Comparison of ENCODE assay signal across 16 cellular contexts in the genomic region with DNA sequence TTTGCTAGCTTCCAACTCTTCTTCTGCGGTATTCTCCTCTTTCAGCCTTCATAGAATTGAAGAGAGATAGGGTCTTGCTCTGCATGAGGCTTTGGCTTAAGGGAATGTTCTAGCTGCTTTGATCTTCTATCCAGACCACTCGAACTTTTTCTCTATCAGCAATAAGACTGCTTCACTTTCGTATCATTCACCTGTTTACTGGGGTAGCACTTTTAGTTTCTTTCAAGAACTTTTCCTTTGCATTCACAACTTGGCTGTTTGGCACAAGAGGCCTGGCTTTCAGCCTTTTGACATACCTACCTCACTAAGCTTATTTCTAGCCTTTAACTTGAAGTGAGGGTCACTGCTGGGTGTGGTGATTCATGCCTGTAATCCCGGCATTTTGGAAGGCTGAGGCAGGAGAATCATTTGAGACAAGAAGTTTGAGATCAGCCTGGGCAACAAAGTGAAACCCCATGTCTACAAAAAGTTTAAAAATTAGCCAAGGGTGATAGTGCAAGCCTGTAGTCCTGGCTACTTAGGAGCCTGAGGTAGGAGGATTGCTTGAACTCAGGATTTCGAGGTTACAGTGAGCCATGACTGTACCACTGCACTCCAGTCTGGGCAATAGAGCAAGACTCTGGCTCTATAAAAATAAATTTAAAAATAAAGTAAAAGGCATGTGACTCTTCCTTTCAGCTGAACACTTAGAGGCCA. TPM values are rescaled to one million over a fixed set of nuclear protein-coding genes. Genes with fewer than 3 reads are reported as not detected.
DNase-seq lines count a peak whose midpoint lies in the region; ATAC-seq, FAIRE-seq and TF ChIP-seq lines count a peak whose summit lies in the region.
"Had no signal": no experiment of that assay in that cellular context is flagged by ENCODE, and none has a peak within 500 bp of the region (broad histone marks: within the 10 kb centered on the region; RNA-seq: fewer than 3 reads in every experiment).

No MANE protein-coding gene starts in this region.

- H2AFZ ChIP-seq in HepG2 (ENCODE audit: low read length), result no peak overlapping the region

- H3K27me3 Mint-ChIP-seq in activated CD4-positive, alpha-beta T cell treated with anti-CD3 and anti-CD28 coated beads, Interleukin-2, amount 10 ng/mL, durations not matched to agents 24 days and 14 days, result peaks cover 2% of the 10 kb centered on the region

- TF ChIP-seq RAD21 in HepG2 (CRISPR knock-in tag; IDR thresholded peaks at IDR 0.05), result no peak

- in situ Hi-C loops in HepG2 (cut with HindIII; ENCODE audit: extremely low pct_ligation_motif_present, low pct_unique_long_range_greater_than_20kb), result loop anchor here (5.0 to 10.0 kb wide), 2 partner anchors 85 to 597 kb away; no protein-coding TSS in a partner anchor

- no peak overlapping the region for H3K27ac Mint-ChIP-seq in activated CD4-positive, alpha-beta T cell treated with anti-CD3 and anti-CD28 coated beads, Interleukin-2, amount 10 ng/mL, durations not matched to agents 24 days and 14 days
- H3K27ac Mint-ChIP-seq: CD14-positive monocyte; CD8-positive, alpha-beta memory T cell had no signal

- no peak overlapping the region for H3K27ac ChIP-seq in HepG2 (ENCODE audit: extremely low read length, insufficient read depth, low read length)

- intact Hi-C loops in HepG2 (cut with micrococcal nuclease; ENCODE audit: unreplicated experiment), result loop anchor here (1.0 kb wide), 1 partner anchor 598 kb away; no protein-coding TSS in a partner anchor
- intact Hi-C loops in activated CD4-positive, alpha-beta T cell treated with anti-CD3 and anti-CD28 coated beads, Interleukin-2, amount 10 ng/mL, durations not matched to agents 24 days and 14 days (cut with micrococcal nuclease), result loop anchor here (2.0 kb wide), 2 partner anchors 51 to 599 kb away; no protein-coding TSS in a partner anchor

- no peaks in the 10 kb centered on the region for H3K4me1 ChIP-seq in HepG2 (ENCODE audit: insufficient read depth, low read length)
- H3K4me1 ChIP-seq: HAP-1 had no signal

- POLR2A ChIA-PET in HepG2 (lab: Yijun Ruan, JAX), result no interaction called here

- no peak overlapping the region for H3K9ac ChIP-seq in HepG2 (ENCODE audit: insufficient read depth, low read depth, low read length)

- H3K4me3 ChIP-seq in HepG2 (replicated peaks in 1 of 3; ENCODE audit: insufficient read depth in 1 of 3, low read depth in 2 of 3, low read length in 3 of 3), result no peak overlapping the region
- H3K4me3 ChIP-seq: HAP-1 had no signal

- 27% methylated on average over 5 of the region's 5 CpGs for WGBS in HepG2 (ENCODE audit: low lambda C conversion rate)

- no peak for TF ChIP-seq EP300 in HepG2 (IDR thresholded peaks at IDR 0.05; ENCODE audit: low read depth in 2 of 2, low read length in 2 of 2)
- TF ChIP-seq EP300 in HepG2 (CRISPR knock-in tag; IDR thresholded peaks at IDR 0.05; ENCODE audit: borderline replicate concordance), result no peak

- no peak overlapping the region for H3K4me2 ChIP-seq in HepG2 (ENCODE audit: low read depth, low read length)

- 0 out of 5 replicates have a peak, but pooled peaks cover 0 to 6% of the 10 kb centered on the region in 2 experiments for H3K27me3 ChIP-seq in HepG2 (ENCODE audit: control insufficient read depth in 1 of 2, insufficient read depth in 2 of 2, low read length in 2 of 2)

- DNase-seq in RCC 7860 (ENCODE audit: low spot score) (no peak), HepG2 (ENCODE audit: low spot score) (no peak), Ammon's horn (ENCODE audit: low spot score) (no peak)
- no peak for DNase-seq in activated CD4-positive, alpha-beta T cell treated with anti-CD3 and anti-CD28 coated beads, Interleukin-2, amount 10 ng/mL, durations not matched to agents 24 days and 14 days
- no peak for DNase-seq in activated CD4-positive, alpha-beta T cell treated with anti-CD3 and anti-CD28 coated beads for 4 hours
- DNase-seq: CD8-positive, alpha-beta memory T cell; DMS53; GF-D8 had no signal

- FAIRE-seq in RCC 7860 (lab: Jason Lieb, UNC), result peak; percentile 38
- FAIRE-seq in HepG2 (lab: Jason Lieb, UNC), result no peak
- FAIRE-seq: H1 had no signal

- H4K20me1 ChIP-seq in HepG2 (ENCODE audit: insufficient read depth, low read length), result no peaks in the 10 kb centered on the region

- no peaks in the 10 kb centered on the region for H3K36me3 Mint-ChIP-seq in activated CD4-positive, alpha-beta T cell treated with anti-CD3 and anti-CD28 coated beads, Interleukin-2, amount 10 ng/mL, durations not matched to agents 24 days and 14 days (ENCODE audit: low read depth)
- H3K36me3 Mint-ChIP-seq: CD14-positive monocyte; CD8-positive, alpha-beta memory T cell had no signal

- CTCF ChIA-PET in HepG2 (lab: Yijun Ruan, JAX; ENCODE audit: low intra/inter-chr PET ratio, low total read pairs), result interaction anchor here (1.5 to 1.9 kb wide), 2 partner anchors 85 to 598 kb away, joined by 10 to 15 read pairs; no protein-coding TSS in a partner anchor

- H3K79me2 ChIP-seq in HepG2 (ENCODE audit: insufficient read depth, low read length), result no peaks in the 10 kb centered on the region

- no TSS peak for BruUV-seq in HepG2 (replicated peaks; lab: Mats Ljungman, UMichigan)

- no peaks in the 10 kb centered on the region for H3K9me3 Mint-ChIP-seq in activated CD4-positive, alpha-beta T cell treated with anti-CD3 and anti-CD28 coated beads, Interleukin-2, amount 10 ng/mL, durations not matched to agents 24 days and 14 days
- H3K9me3 Mint-ChIP-seq: CD8-positive, alpha-beta memory T cell had no signal

- no peak for TF ChIP-seq POLR2A in HepG2 (IDR thresholded peaks at IDR 0.05; ENCODE audit: insufficient read depth in 1 of 2, low read depth in 2 of 2, low read length in 2 of 2)

- no peak for TF ChIP-seq CTCF in HepG2 (CRISPR knock-in tag; IDR thresholded peaks at IDR 0.05)

- H3K9me3 ChIP-seq in HepG2 (ENCODE audit: low read length), result no peaks in the 10 kb centered on the region
- H3K9me3 ChIP-seq: HAP-1 had no signal

- H3K4me3 Mint-ChIP-seq in activated CD4-positive, alpha-beta T cell treated with anti-CD3 and anti-CD28 coated beads, Interleukin-2, amount 10 ng/mL, durations not matched to agents 24 days and 14 days, result no peak overlapping the region
- H3K4me3 Mint-ChIP-seq: CD14-positive monocyte; CD8-positive, alpha-beta memory T cell had no signal

- ATAC-seq in GM19324 (IDR thresholded peaks at IDR 0.05; ENCODE audit: low FRiP score, unreplicated experiment), result peak; percentile 67
- ATAC-seq in HepG2, result peak; percentile 39; the same call in 1 of the 3 replicates
- ATAC-seq in GM21381 (IDR thresholded peaks at IDR 0.05; ENCODE audit: unreplicated experiment), result no peak

- H3K36me3 ChIP-seq in HepG2 (replicated peaks in 1 of 2; ENCODE audit: control insufficient read depth in 1 of 2, insufficient read depth in 2 of 2, low read length in 2 of 2), result no peaks in the 10 kb centered on the region
- H3K36me3 ChIP-seq: HAP-1 had no signal

- no peaks in the 10 kb centered on the region for H3K4me1 Mint-ChIP-seq in activated CD4-positive, alpha-beta T cell treated with anti-CD3 and anti-CD28 coated beads, Interleukin-2, amount 10 ng/mL, durations not matched to agents 24 days and 14 days
- H3K4me1 Mint-ChIP-seq: CD14-positive monocyte; CD8-positive, alpha-beta memory T cell had no signal

TF ChIP-seq in HepG2, 621 proteins besides CTCF, POLR2A, EP300 and RAD21 (continues in another document):
- TF ChIP-seq RARG (CRISPR knock-in tag; IDR thresholded peaks at IDR 0.05; ENCODE audit: low read depth) (no peak), NCOR1 (IDR thresholded peaks at IDR 0.05; ENCODE audit: borderline replicate concordance, low read length) (no peak), TARDBP (CRISPR knock-in tag; IDR thresholded peaks at IDR 0.05) (no peak)
- TF ChIP-seq, protein P1, sequence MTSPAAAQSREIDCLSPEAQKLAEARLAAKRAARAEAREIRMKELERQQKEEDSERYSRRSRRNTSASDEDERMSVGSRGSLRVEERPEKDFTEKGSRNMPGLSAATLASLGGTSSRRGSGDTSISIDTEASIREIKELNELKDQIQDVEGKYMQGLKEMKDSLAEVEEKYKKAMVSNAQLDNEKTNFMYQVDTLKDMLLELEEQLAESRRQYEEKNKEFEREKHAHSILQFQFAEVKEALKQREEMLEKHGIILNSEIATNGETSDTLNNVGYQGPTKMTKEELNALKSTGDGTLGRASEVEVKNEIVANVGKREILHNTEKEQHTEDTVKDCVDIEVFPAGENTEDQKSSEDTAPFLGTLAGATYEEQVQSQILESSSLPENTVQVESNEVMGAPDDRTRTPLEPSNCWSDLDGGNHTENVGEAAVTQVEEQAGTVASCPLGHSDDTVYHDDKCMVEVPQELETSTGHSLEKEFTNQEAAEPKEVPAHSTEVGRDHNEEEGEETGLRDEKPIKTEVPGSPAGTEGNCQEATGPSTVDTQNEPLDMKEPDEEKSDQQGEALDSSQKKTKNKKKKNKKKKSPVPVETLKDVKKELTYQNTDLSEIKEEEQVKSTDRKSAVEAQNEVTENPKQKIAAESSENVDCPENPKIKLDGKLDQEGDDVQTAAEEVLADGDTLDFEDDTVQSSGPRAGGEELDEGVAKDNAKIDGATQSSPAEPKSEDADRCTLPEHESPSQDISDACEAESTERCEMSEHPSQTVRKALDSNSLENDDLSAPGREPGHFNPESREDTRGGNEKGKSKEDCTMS (CRISPR knock-in tag; conservative IDR thresholded peaks at IDR 0.05), result no peak

RNA-seq across cellular contexts. Expression of a gene that starts 47.1 kb away (rescaled TPM):
- total RNA-seq in HepG2 (2016; rRNA removed; fragmentation: Illumina TruSeq; extraction: Trizol), result not detected in 2 replicates
- not detected in 2 replicates for total RNA-seq in HepG2 (2016; cell fraction: cytosol; rRNA removed; fragmentation: Illumina TruSeq; extraction: Trizol; ENCODE audit: low read depth)
- total RNA-seq in HepG2 (2016; cell fraction: insoluble cytoplasmic fraction; rRNA removed; fragmentation: Illumina TruSeq; extraction: Trizol), result not detected in 2 replicates
- not detected in 2 replicates for total RNA-seq in HepG2 (2016; cell fraction: membrane; rRNA removed; fragmentation: Illumina TruSeq; extraction: Trizol)
- not detected in 2 replicates for total RNA-seq in HepG2 (2016; cell fraction: nucleus; rRNA removed; fragmentation: Illumina TruSeq; extraction: Trizol)
- polyA plus RNA-seq in HepG2 (2011; rRNA removed), result not detected in 2 replicates
- not detected in 2 replicates for polyA plus RNA-seq in HepG2 (2011; cell fraction: cytosol; rRNA removed)
- polyA plus RNA-seq in HepG2 (2011; cell fraction: nucleus; rRNA removed), result not detected in 2 replicates
- polyA plus RNA-seq in HepG2 (2012), result not detected in 2 replicates
- polyA plus RNA-seq in HepG2 (2016; cell fraction: cytosol; fragmentation: Illumina TruSeq; extraction: Trizol; ENCODE audit: low read depth), result not detected in 2 replicates
- polyA plus RNA-seq in HepG2 (2016; cell fraction: insoluble cytoplasmic fraction; fragmentation: Illumina TruSeq; extraction: Trizol; ENCODE audit: low read depth), result not detected in 2 replicates
- not detected in 2 replicates for polyA plus RNA-seq in HepG2 (2016; cell fraction: membrane; fragmentation: Illumina TruSeq; extraction: Trizol; ENCODE audit: low read depth)
- not detected in 2 replicates for polyA plus RNA-seq in HepG2 (2016; cell fraction: nucleus; fragmentation: Illumina TruSeq; extraction: Trizol; ENCODE audit: insufficient read depth, low read depth)
- not detected in 2 replicates for polyA minus RNA-seq in HepG2 (2011; rRNA and poly(A)+ RNA removed; ENCODE audit: low replicate concordance)
- not detected in 2 replicates for polyA minus RNA-seq in HepG2 (2011; cell fraction: cytosol; rRNA and poly(A)+ RNA removed)
- not detected in 2 replicates for polyA minus RNA-seq in HepG2 (2011; cell fraction: nucleus; rRNA and poly(A)+ RNA removed)
- not detected in 2 replicates for total RNA-seq in activated CD4-positive, alpha-beta T cell treated with anti-CD3 and anti-CD28 coated beads, Interleukin-2, amount 10 ng/mL, durations not matched to agents 24 days and 14 days
- total RNA-seq: H1, HT1080 had no signal
- polyA plus RNA-seq: AG04450; BJ; CD8-positive, alpha-beta memory T cell; H1 had no signal
